ENCODE assay signal across 19 cellular contexts in the genomic region with DNA sequence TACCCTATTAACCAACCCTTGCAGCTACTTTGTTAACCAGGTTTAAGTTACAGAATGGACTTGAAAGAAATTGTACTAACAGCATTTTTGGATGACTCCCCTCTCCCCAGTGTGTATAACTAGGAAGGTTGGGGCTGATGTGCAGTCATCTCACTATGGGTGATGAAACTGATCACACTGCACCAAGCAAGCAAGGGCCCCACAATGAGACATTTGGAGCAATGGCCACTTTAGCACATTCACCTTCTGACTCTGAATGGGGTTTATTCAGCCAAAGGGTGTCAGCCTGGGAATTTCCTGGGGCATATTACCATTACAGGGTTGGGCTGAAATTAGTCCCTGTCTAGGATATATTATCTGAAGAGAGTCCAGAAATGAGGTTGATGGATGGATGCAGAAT. TPM values are rescaled to one million over a fixed set of nuclear protein-coding genes. Genes with fewer than 3 reads are reported as not detected.
DNase-seq lines count a peak whose midpoint lies in the region; ATAC-seq and TF ChIP-seq lines count a peak whose summit lies in the region.
"Had no signal": no experiment of that assay in that cellular context is flagged by ENCODE, and none has a peak within 500 bp of the region (broad histone marks: within the 10 kb centered on the region; RNA-seq: fewer than 3 reads in every experiment).

No MANE protein-coding gene starts in this region.

- H3K9me2 ChIP-seq in Karpas-422 (replicated peaks; ENCODE audit: insufficient read depth, low read length), result no peaks in the 10 kb centered on the region

- 0 out of 2 replicates have a peak overlapping the region, but pooled peaks have one; percentile 71 for H2AFZ ChIP-seq in Karpas-422 (ENCODE audit: low read length)

- peaks cover 62% of the 10 kb centered on the region for H3K36me3 Mint-ChIP-seq in activated naive CD8-positive, alpha-beta T cell
- H3K36me3 Mint-ChIP-seq in nephron progenitor cell (ENCODE audit: low read depth), result no peaks in the 10 kb centered on the region

- no peaks in the 10 kb centered on the region for H3K9me3 Mint-ChIP-seq in activated naive CD8-positive, alpha-beta T cell (ENCODE audit: low read depth)
- no peaks in the 10 kb centered on the region for H3K9me3 Mint-ChIP-seq in stimulated activated naive CD8-positive, alpha-beta T cell treated with anti-CD3 and anti-CD28 coated beads, Interleukin-15, amount 100 ng/mL, for 72 hours
- H3K9me3 Mint-ChIP-seq in nephron progenitor cell, result no peaks in the 10 kb centered on the region
- H3K9me3 Mint-ChIP-seq: activated B cell treated with CpG ODN at 0.5 μM for 24 hours, H9 had no signal

- no peaks in the 10 kb centered on the region for H3K79me2 ChIP-seq in Karpas-422 (ENCODE audit: low read length)

- DNase-seq in stimulated activated naive CD4-positive, alpha-beta T cell treated with Interleukin-2 at 50 U/mL for 16 hours (lab: John Stamatoyannopoulos, UW), result peak; percentile 42
- DNase-seq in stimulated activated naive CD4-positive, alpha-beta T cell (lab: John Stamatoyannopoulos, UW), result no peak
- DNase-seq in Karpas-422 (no peak), NCI-H524 (lab: John Stamatoyannopoulos, UW) (no peak), NCI-H82 treated with DMSO at 0.1 percent for 48 hours (lab: John Stamatoyannopoulos, UW; ENCODE audit: unreplicated experiment) (no peak), nephron progenitor cell (no peak)
- peak in 1 of 2 donors; percentile 62 for DNase-seq in stimulated activated naive CD8-positive, alpha-beta T cell treated with anti-CD3 and anti-CD28 coated beads, Interleukin-15, amount 100 ng/mL, for 72 hours
- DNase-seq: activated B cell treated with CpG ODN at 0.5 μM for 24 hours; Calu3; cerebellar nuclear complex; effector CD4-positive, alpha-beta T cell; H9; left ventricle myocardium superior; NCI-H1105; occipital lobe had no signal

- H3K4me1 ChIP-seq in Karpas-422 (ENCODE audit: low read length), result peaks cover 28% of the 10 kb centered on the region
- H3K4me1 ChIP-seq: ascending aorta had no signal

- H3K4me2 ChIP-seq in Karpas-422 (ENCODE audit: low read depth, low read length, poor library complexity, severe bottlenecking), result no peak overlapping the region
- H3K4me2 ChIP-seq: KMS-11 had no signal

- H3K4me3 ChIP-seq in Karpas-422 (ENCODE audit: low read length), result no peak overlapping the region
- H3K4me3 ChIP-seq: ascending aorta had no signal

- H3K27me3 ChIP-seq in Karpas-422 (ENCODE audit: low read length), result no peaks in the 10 kb centered on the region
- H3K27me3 ChIP-seq: ascending aorta had no signal

- TF ChIP-seq CTCF in nephron progenitor cell (IDR thresholded peaks at IDR 0.05), result no peak

- H3K36me3 ChIP-seq in Karpas-422 (ENCODE audit: insufficient read depth, low read length), result no peaks in the 10 kb centered on the region
- H3K36me3 ChIP-seq: ascending aorta had no signal

- peak; percentile 88 for ATAC-seq in stimulated activated naive CD8-positive, alpha-beta T cell treated with anti-CD3 and anti-CD28 coated beads, Interleukin-15, amount 100 ng/mL, for 72 hours
- ATAC-seq: left ventricle myocardium superior, sciatic nerve had no signal

- H3K27ac Mint-ChIP-seq in activated naive CD8-positive, alpha-beta T cell, result peak overlapping the region; percentile 92
- peak overlapping the region; percentile 84 to 95 for H3K27ac Mint-ChIP-seq in stimulated activated naive CD8-positive, alpha-beta T cell treated with anti-CD3 and anti-CD28 coated beads, Interleukin-15, amount 100 ng/mL, for 72 hours
- no peak overlapping the region for H3K27ac Mint-ChIP-seq in nephron progenitor cell
- H3K27ac Mint-ChIP-seq: activated B cell treated with CpG ODN at 0.5 μM for 24 hours, H9 had no signal

- H3K9ac ChIP-seq in Karpas-422 (ENCODE audit: low read length), result no peak overlapping the region
- H3K9ac ChIP-seq: KMS-11 had no signal

- H3K4me1 Mint-ChIP-seq in activated naive CD8-positive, alpha-beta T cell (ENCODE audit: low read depth), result peaks cover 89% of the 10 kb centered on the region
- H3K4me1 Mint-ChIP-seq in stimulated activated naive CD8-positive, alpha-beta T cell treated with anti-CD3 and anti-CD28 coated beads, Interleukin-15, amount 100 ng/mL, for 72 hours, result peaks cover 98% of the 10 kb centered on the region
- no peaks in the 10 kb centered on the region for H3K4me1 Mint-ChIP-seq in nephron progenitor cell

- H3K9me3 ChIP-seq in Karpas-422 (ENCODE audit: low read length), result no peaks in the 10 kb centered on the region
- H3K9me3 ChIP-seq: ascending aorta had no signal

- H3K27ac ChIP-seq in Karpas-422 (ENCODE audit: low read length), result peak overlapping the region; percentile 72; the same call in 1 of the 2 replicates
- H3K27ac ChIP-seq: ascending aorta, KMS-11 had no signal

- H3K27me3 Mint-ChIP-seq in activated naive CD8-positive, alpha-beta T cell, result no peaks in the 10 kb centered on the region
- H3K27me3 Mint-ChIP-seq in stimulated activated naive CD8-positive, alpha-beta T cell treated with anti-CD3 and anti-CD28 coated beads, Interleukin-15, amount 100 ng/mL, for 72 hours, result no peaks in the 10 kb centered on the region
- peaks cover 7% of the 10 kb centered on the region for H3K27me3 Mint-ChIP-seq in nephron progenitor cell (ENCODE audit: low read depth, poor library complexity)
- H3K27me3 Mint-ChIP-seq: activated B cell treated with CpG ODN at 0.5 μM for 24 hours had no signal

- H4K20me1 ChIP-seq in Karpas-422 (ENCODE audit: insufficient read depth, low read depth, low read length), result no peaks in the 10 kb centered on the region

- H3K4me3 Mint-ChIP-seq in activated naive CD8-positive, alpha-beta T cell, result peak overlapping the region; percentile 57
- peak overlapping the region; percentile 25 to 70 for H3K4me3 Mint-ChIP-seq in stimulated activated naive CD8-positive, alpha-beta T cell treated with anti-CD3 and anti-CD28 coated beads, Interleukin-15, amount 100 ng/mL, for 72 hours
- no peak overlapping the region for H3K4me3 Mint-ChIP-seq in nephron progenitor cell
- H3K4me3 Mint-ChIP-seq: activated B cell treated with CpG ODN at 0.5 μM for 24 hours, H9 had no signal

RNA-seq across cellular contexts. Expression of a gene that starts 18.7 kb away (rescaled TPM):
- total RNA-seq in Karpas-422 (2014; rRNA removed; shearing (Covaris generic); ENCODE audit: low replicate concordance), result 355 and 517 TPM in 2 replicates
